Comparison of ENCODE assay signal across 20 cellular contexts in the genomic region with DNA sequence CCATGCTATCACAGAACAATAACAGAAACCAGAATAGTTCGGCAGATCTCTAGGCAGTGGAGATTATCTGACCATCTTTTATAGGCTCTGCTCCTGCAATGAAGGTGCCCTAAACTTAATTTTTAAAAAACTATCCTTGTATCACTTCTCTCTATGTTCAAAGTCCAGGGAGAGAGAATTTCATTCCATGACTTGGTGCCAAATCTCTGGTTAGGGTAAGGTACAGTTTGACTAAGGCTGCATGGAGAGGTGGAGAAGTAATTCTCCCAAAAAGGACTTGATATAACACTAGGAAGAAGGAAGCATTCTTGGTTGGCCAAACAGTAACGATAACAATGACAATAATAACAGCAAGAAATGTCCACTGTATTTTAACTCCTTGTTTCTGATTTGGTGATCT. TPM values are rescaled to one million over a fixed set of nuclear protein-coding genes. Genes with fewer than 3 reads are reported as not detected.
DNase-seq lines count a peak whose midpoint lies in the region; ATAC-seq and TF ChIP-seq lines count a peak whose summit lies in the region.
"Had no signal": no experiment of that assay in that cellular context is flagged by ENCODE, and none has a peak within 500 bp of the region (broad histone marks: within the 10 kb centered on the region; RNA-seq: fewer than 3 reads in every experiment).

No MANE protein-coding gene starts in this region.

- TF ChIP-seq CTCF in C4-2B (conservative IDR thresholded peaks at IDR 0.05) (no peak), VCaP (conservative IDR thresholded peaks at IDR 0.05) (no peak)

- H3K27me3 Mint-ChIP-seq in activated T-cell treated with anti-CD3 and anti-CD28 coated beads, Interleukin-2, amount 50 U/mL, for 4 hours (ENCODE audit: low read depth) = no peaks in the 10 kb centered on the region

- H3K27ac ChIP-seq in C4-2B (peak overlapping the region; percentile 90), VCaP (peak overlapping the region; percentile 97)
- H3K27ac ChIP-seq: BLaER1 had no signal

- H3K36me3 Mint-ChIP-seq in activated T-cell treated with anti-CD3 and anti-CD28 coated beads, Interleukin-2, amount 50 U/mL, for 4 hours (ENCODE audit: insufficient read depth) = no peaks in the 10 kb centered on the region
- H3K36me3 Mint-ChIP-seq: CD8-positive, alpha-beta T cell had no signal

- H3K4me3 Mint-ChIP-seq in activated T-cell treated with anti-CD3 and anti-CD28 coated beads, Interleukin-2, amount 50 U/mL, for 4 hours = no peak overlapping the region
- H3K4me3 Mint-ChIP-seq: CD4-positive, alpha-beta T cell; CD8-positive, alpha-beta T cell had no signal

- H3K4me1 Mint-ChIP-seq in activated T-cell treated with anti-CD3 and anti-CD28 coated beads, Interleukin-2, amount 50 U/mL, for 4 hours (ENCODE audit: low read depth) = no peaks in the 10 kb centered on the region

- DNase-seq in left lobe of liver (ENCODE audit: low spot score) (no peak), DMS53 treated with DMSO at 0.1 percent for 48 hours (lab: John Stamatoyannopoulos, UW; ENCODE audit: unreplicated experiment) (no peak)
- DNase-seq in activated effector memory CD4-positive, alpha-beta T cell treated with anti-CD3 and anti-CD28 coated beads, Interleukin-2, amount 50 U/mL, for 16 hours = no peak
- DNase-seq in activated T-cell treated with anti-CD3 and anti-CD28 coated beads, Interleukin-2, amount 50 U/mL, for 4 hours = no peak
- DNase-seq: 8988T; ACHN; BE2C; C1 segment of cervical spinal cord; Caco-2; Calu3; CD4-positive, alpha-beta T cell; CD8-positive, alpha-beta T cell; DMS79; DND-41; EL; GDM1 had no signal

- ATAC-seq in left lobe of liver = peak; percentile 69
- ATAC-seq in activated T-cell treated with anti-CD3 and anti-CD28 coated beads, Interleukin-2, amount 50 U/mL, for 4 hours = no peak
- ATAC-seq: CD8-positive, alpha-beta T cell; GM12878 had no signal

- no peaks in the 10 kb centered on the region for H3K9me3 Mint-ChIP-seq in activated T-cell treated with anti-CD3 and anti-CD28 coated beads, Interleukin-2, amount 50 U/mL, for 4 hours
- H3K9me3 Mint-ChIP-seq: CD4-positive, alpha-beta T cell; CD8-positive, alpha-beta T cell had no signal

RNA-seq across cellular contexts. Expression of gene DNAJB9, which starts 40.0 kb away (rescaled TPM):
- total RNA-seq in left lobe of liver = 48.4 TPM
- 10 to 100 TPM; 10.2 to 14.6 (median 13.2) TPM for total RNA-seq in activated T-cell treated with anti-CD3 and anti-CD28 coated beads, Interleukin-2, amount 50 U/mL, for 4 hours

RNA-seq across cellular contexts. Expression of gene THAP5, which starts 40.1 kb away (rescaled TPM):
- total RNA-seq in left lobe of liver = 15.8 TPM
- 10 to 100 TPM; 29.0 to 35.4 (median 31.7) TPM for total RNA-seq in activated T-cell treated with anti-CD3 and anti-CD28 coated beads, Interleukin-2, amount 50 U/mL, for 4 hours
